In the genomic region with DNA sequence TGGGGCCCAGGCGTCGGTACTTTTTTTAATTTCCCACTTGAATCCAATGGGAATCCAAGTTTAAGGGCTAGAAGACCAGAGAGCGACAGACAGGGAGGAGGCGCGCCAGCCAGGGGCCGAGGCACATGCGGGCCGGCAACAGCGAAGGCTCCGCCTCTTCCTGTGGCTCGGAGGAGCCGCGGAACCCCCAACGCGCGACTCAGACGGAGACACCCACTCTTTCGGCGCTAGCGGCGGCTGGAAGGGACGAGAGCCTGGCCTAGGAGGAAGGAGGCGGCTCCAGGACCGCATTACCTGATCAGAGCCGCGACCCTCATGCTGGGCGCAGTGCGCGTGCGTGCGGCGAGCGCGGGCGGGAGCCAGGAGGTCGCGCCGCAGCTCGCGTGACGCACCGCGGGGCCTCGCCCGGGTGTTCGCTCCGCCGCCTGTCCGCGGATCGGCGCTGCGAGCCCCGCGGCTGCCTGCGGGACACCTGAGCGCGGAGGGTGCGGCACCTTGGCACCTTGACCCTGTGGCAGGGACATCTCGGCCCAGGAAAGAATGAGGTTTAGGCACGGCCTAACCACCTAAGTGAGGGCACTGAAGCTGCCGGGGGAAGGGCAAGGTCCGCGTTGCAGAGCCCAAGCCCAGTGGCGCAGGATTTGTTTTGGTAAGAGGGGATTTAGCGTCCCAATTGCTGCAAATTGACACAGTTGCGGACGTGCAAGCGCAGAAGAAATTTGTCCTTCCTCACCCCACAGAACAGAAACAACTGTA, we compare ENCODE assay signal across 8 cellular contexts. TPM values are rescaled to one million over a fixed set of nuclear protein-coding genes. Genes with fewer than 3 reads are reported as not detected.
DNase-seq lines count a peak whose midpoint lies in the region; ATAC-seq, FAIRE-seq and TF ChIP-seq lines count a peak whose summit lies in the region.

Gene DPH6, minus strand, starts transcription at position 341 of the 756 bp plus-strand sequence. Its CDS starts 24 bp downstream, at position 317.

- TF ChIP-seq POLR2A in IMR-90 (IDR thresholded peaks at IDR 0.05; ENCODE audit: low read depth, low read length): peak; percentile 79

- intact Hi-C loops in IMR-90 (cut with micrococcal nuclease) (loop anchor here (5.0 to 10.0 kb wide), 4 partner anchors 191 to 1549 kb away; no protein-coding TSS in a partner anchor), natural killer cell (cut with micrococcal nuclease) (loop anchor here (5.0 to 10.0 kb wide), 2 partner anchors 61 to 1031 kb away; partner anchors contain the start of gene CDIN1)

- peaks cover 6% of the 10 kb centered on the region for H3K9me1 ChIP-seq in IMR-90 (ENCODE audit: insufficient read depth, low read length)

- peak within 1 kb of the TSS; percentile 98 for H2BK5ac ChIP-seq in IMR-90 (ENCODE audit: low read depth, low read length, poor library complexity, severe bottlenecking)

- peak within 1 kb of the TSS; percentile 92 for H4K5ac ChIP-seq in IMR-90 (ENCODE audit: low read depth, low read length)

- H2AK9ac ChIP-seq in IMR-90 (replicated peaks; ENCODE audit: low read depth, low read length, poor library complexity): peak within 1 kb of the TSS; percentile 88

- in situ Hi-C loops in IMR-90 (cut with MboI; ENCODE audit: low sequenced_read_pairs): loop anchor here (25.0 kb wide), 1 partner anchor 941 kb away; no protein-coding TSS in a partner anchor

- H3K18ac ChIP-seq in IMR-90 (ENCODE audit: low read depth, low read length): peak within 1 kb of the TSS; percentile 92

- H3K9me3 Mint-ChIP-seq in natural killer cell: no peaks in the 10 kb centered on the region

- no peaks in the 10 kb centered on the region for H3K9me3 ChIP-seq in IMR-90 (ENCODE audit: control insufficient read depth, insufficient read depth, low read length)
- no peaks in the 10 kb centered on the region for H3K9me3 ChIP-seq in fibroblast of lung (ENCODE audit: control insufficient read depth, insufficient read depth, low read depth, low read length)

- no peaks in the 10 kb centered on the region for H3K27me3 Mint-ChIP-seq in natural killer cell (ENCODE audit: low read depth in 2 of 2)

- H3K4me3 Mint-ChIP-seq in natural killer cell: peak within 1 kb of the TSS; percentile 96

- H3K56ac ChIP-seq in IMR-90 (ENCODE audit: extremely low read depth, insufficient read depth, low read length): peak within 1 kb of the TSS; percentile 97

- H3K4ac ChIP-seq in IMR-90 (ENCODE audit: low read depth, low read length): peak within 1 kb of the TSS; percentile 99

- peak within 1 kb of the TSS; percentile 96 to 97 for H3K27ac Mint-ChIP-seq in natural killer cell

- dilution Hi-C loops in IMR-90 (cut with HindIII; ENCODE audit: low sequenced_read_pairs, unreplicated experiment): no loop called here

- CTCF ChIA-PET in IMR-90 (lab: Yijun Ruan, JAX): no interaction called here

- H3K36me3 Mint-ChIP-seq in natural killer cell: no peaks in the 10 kb centered on the region

- H3K36me3 ChIP-seq in IMR-90 (ENCODE audit: control insufficient read depth, insufficient read depth, low read length) (no peaks in the 10 kb centered on the region), fibroblast of lung (ENCODE audit: control insufficient read depth, insufficient read depth, low read length) (no peaks in the 10 kb centered on the region)

- H3K23ac ChIP-seq in IMR-90 (ENCODE audit: low read depth, low read length): peak within 1 kb of the TSS; percentile 99

- FAIRE-seq in RCC 7860 (lab: Jason Lieb, UNC): no peak

- DNase-seq in DMS53 treated with DMSO at 0.1 percent for 48 hours (lab: John Stamatoyannopoulos, UW; ENCODE audit: unreplicated experiment): peak; percentile 62
- peak; percentile 79 for DNase-seq in IMR-90
- peak; percentile 67 for DNase-seq in RCC 7860 (ENCODE audit: low spot score)
- DNase-seq in activated T-helper 1 cell treated with Interleukin-2 at 50 U/mL for 16 hours (ENCODE audit: low read depth): peak; percentile 68
- DNase-seq in fibroblast of lung (ENCODE audit: low read depth in 2 of 2): peak; percentile 85 to 86
- peak; percentile 84 for DNase-seq in natural killer cell
- peak; percentile 68 to 91 (median 76) for DNase-seq in stimulated activated naive CD4-positive, alpha-beta T cell (lab: John Stamatoyannopoulos, UW)

- H4K20me1 ChIP-seq in IMR-90 (ENCODE audit: insufficient read depth, low read length): no peaks in the 10 kb centered on the region
- H4K20me1 ChIP-seq in fibroblast of lung (ENCODE audit: control insufficient read depth, extremely low read depth, insufficient read depth, low read length): no peaks in the 10 kb centered on the region

- TF ChIP-seq RAD21 in IMR-90 (IDR thresholded peaks at IDR 0.05; ENCODE audit: low read length): no peak

- peak within 1 kb of the TSS; percentile 98 for H2BK120ac ChIP-seq in IMR-90 (ENCODE audit: low read depth, low read length)

- peaks cover 19 to 30% of the 10 kb centered on the region in 2 experiments; a peak in 3 of 4 replicates for H3K79me1 ChIP-seq in IMR-90 (ENCODE audit: low read depth in 1 of 2, low read length in 2 of 2)

- 1% methylated on average over 39 of the region's 69 CpGs; no CpG with 5 or more reads in 1 of the 2 experiments for WGBS in IMR-90 (ENCODE audit: extremely low coverage in 2 of 2, insufficient read length in 1 of 2), 2 experiments

- no peaks in the 10 kb centered on the region for H3K27me3 ChIP-seq in IMR-90 (ENCODE audit: control insufficient read depth, insufficient read depth, low read length)
- no peaks in the 10 kb centered on the region for H3K27me3 ChIP-seq in fibroblast of lung (ENCODE audit: control insufficient read depth, insufficient read depth, low read length)

- H3K9ac ChIP-seq in IMR-90 (ENCODE audit: low read depth, low read length) (peak within 1 kb of the TSS; percentile 93), fibroblast of lung (ENCODE audit: insufficient read depth, low read length) (peak within 1 kb of the TSS; percentile 83)

- H2BK15ac ChIP-seq in IMR-90 (ENCODE audit: low read depth, low read length): peak within 1 kb of the TSS; percentile 99

- no peaks in the 10 kb centered on the region for H3K79me2 ChIP-seq in fibroblast of lung (ENCODE audit: control insufficient read depth, insufficient read depth, low read length)

- ATAC-seq in GM21529 (IDR thresholded peaks at IDR 0.05; ENCODE audit: unreplicated experiment) (peak; percentile 88), IMR-90 (ENCODE audit: low read depth) (peak; percentile 94), natural killer cell (peak; percentile 86 to 89 (median 87))

- peaks cover 18 to 26% of the 10 kb centered on the region in 2 donors for H3K4me1 Mint-ChIP-seq in natural killer cell

- H2AK5ac ChIP-seq in IMR-90 (ENCODE audit: low read depth, low read length): peak within 1 kb of the TSS; percentile 76

- H3K27ac ChIP-seq in IMR-90 (ENCODE audit: insufficient read depth, low read length): peak within 1 kb of the TSS; percentile 96
- peak within 1 kb of the TSS; percentile 95 for H3K27ac ChIP-seq in fibroblast of lung (ENCODE audit: insufficient read depth, low read length)

- H4K8ac ChIP-seq in IMR-90 (ENCODE audit: low read depth in 2 of 2, low read length in 2 of 2): peak within 1 kb of the TSS; percentile 91 to 99

- POLR2A ChIA-PET in IMR-90 (lab: Charles Lee; ENCODE audit: unreplicated experiment): no interaction called here

- peak within 1 kb of the TSS; percentile 81 for H3K4me2 ChIP-seq in IMR-90 (ENCODE audit: low read depth, low read length)
- H3K4me2 ChIP-seq in fibroblast of lung (ENCODE audit: extremely low read depth, insufficient read depth, low read length): peak within 1 kb of the TSS; percentile 86

- no TSS peak for BruUV-seq in IMR-90 (replicated peaks; lab: Mats Ljungman, UMichigan)

- H2AFZ ChIP-seq in IMR-90 (replicated peaks; ENCODE audit: low read length, poor library complexity) (peak within 1 kb of the TSS; percentile 99), fibroblast of lung (ENCODE audit: low read length) (peak within 1 kb of the TSS; percentile 84)

- peaks cover 2% of the 10 kb centered on the region; the same call in 1 of the 2 replicates for H3K4me1 ChIP-seq in IMR-90 (ENCODE audit: control insufficient read depth, insufficient read depth, low read length)
- H3K4me1 ChIP-seq in fibroblast of lung (ENCODE audit: control insufficient read depth, extremely low read depth, insufficient read depth, low read length): peaks cover 2% of the 10 kb centered on the region

- peak within 1 kb of the TSS; percentile 99 for H4K91ac ChIP-seq in IMR-90 (ENCODE audit: insufficient read depth, low read depth, low read length)

- peak within 1 kb of the TSS; percentile 89 for H2BK20ac ChIP-seq in IMR-90 (ENCODE audit: low read depth, low read length)

- H3K4me3 ChIP-seq in IMR-90 (ENCODE audit: insufficient read depth, low read depth, low read length) (peak within 1 kb of the TSS; percentile 79), fibroblast of lung (replicated peaks in 1 of 4; ENCODE audit: control extremely low read depth in 1 of 4, insufficient read depth in 1 of 4, low read depth in 3 of 4, low read length in 4 of 4) (peak within 1 kb of the TSS; percentile 56 to 73 (median 66))

- peak within 1 kb of the TSS; percentile 100 for H3K14ac ChIP-seq in IMR-90 (replicated peaks; ENCODE audit: low read depth, low read length)

- TF ChIP-seq CTCF in IMR-90 (conservative IDR thresholded peaks at IDR 0.05; ENCODE audit: low read depth, low read length) (no peak), fibroblast of lung (conservative IDR thresholded peaks at IDR 0.05 in 1 of 2, IDR thresholded peaks at IDR 0.05 in 1 of 2; ENCODE audit: low read depth in 1 of 2, low read length in 2 of 2) (peak; percentile 6 to 8), natural killer cell (IDR thresholded peaks at IDR 0.05) (no peak)

TF ChIP-seq in IMR-90, 13 proteins besides CTCF, POLR2A, EP300 and RAD21 (continues in another document):
- no peak for TF ChIP-seq RCOR1 (IDR thresholded peaks at IDR 0.05; ENCODE audit: insufficient replicate concordance, low read length)
- peak; percentile 63; the same call in 1 of the 2 replicates for TF ChIP-seq MXI1 (IDR thresholded peaks at IDR 0.05; ENCODE audit: borderline replicate concordance, low read depth, low read length)
- peak; percentile 81; the same call in 1 of the 2 replicates for TF ChIP-seq BHLHE40 (IDR thresholded peaks at IDR 0.05; ENCODE audit: low read depth, low read length)

RNA-seq across cellular contexts. Expression of gene DPH6, which starts in this region (rescaled TPM):
- total RNA-seq in IMR-90 (2012; rRNA removed): 8.1 and 21.4 TPM in 2 replicates
- 6.1 and 9.8 TPM in 2 replicates for polyA plus RNA-seq in IMR-90 (2012; rRNA removed)
- 2.3 and 2.6 TPM in 2 replicates for polyA plus RNA-seq in IMR-90 (2012; cell fraction: cytosol; rRNA removed)
- 3.0 and 5.6 TPM in 2 replicates for polyA plus RNA-seq in IMR-90 (2012; cell fraction: nucleus; rRNA removed; ENCODE audit: low replicate concordance)
- total RNA-seq in fibroblast of lung: 12.8 and 13.5 TPM in 2 replicates
- 9.7 and 19.2 TPM in 2 replicates for polyA plus RNA-seq in fibroblast of lung
- polyA plus RNA-seq in fibroblast of lung (2012): 7.6 and 15.1 TPM in 2 replicates
- 21.5 TPM in 1 of 2 replicates, not detected in the other for polyA minus RNA-seq in fibroblast of lung (ENCODE audit: low replicate concordance)
- 10 to 100 TPM; 10.8 to 13.3 (median 13.1) TPM for total RNA-seq in natural killer cell

Comparison
In these comparisons a context has a peak if more than half of its experiments do, and no peak if none do; other contexts are left out.
1. Peak in every context shown above with its lines: DNase-seq, ATAC-seq, H3K4me3 ChIP-seq and H3K27ac ChIP-seq.
2. CTCF ChIP-seq: peak in fibroblast of lung (2 of 2); none in IMR-90 (single experiment) and natural killer cell (single experiment).